ENCODE assay signal across 15 cellular contexts in the genomic region with DNA sequence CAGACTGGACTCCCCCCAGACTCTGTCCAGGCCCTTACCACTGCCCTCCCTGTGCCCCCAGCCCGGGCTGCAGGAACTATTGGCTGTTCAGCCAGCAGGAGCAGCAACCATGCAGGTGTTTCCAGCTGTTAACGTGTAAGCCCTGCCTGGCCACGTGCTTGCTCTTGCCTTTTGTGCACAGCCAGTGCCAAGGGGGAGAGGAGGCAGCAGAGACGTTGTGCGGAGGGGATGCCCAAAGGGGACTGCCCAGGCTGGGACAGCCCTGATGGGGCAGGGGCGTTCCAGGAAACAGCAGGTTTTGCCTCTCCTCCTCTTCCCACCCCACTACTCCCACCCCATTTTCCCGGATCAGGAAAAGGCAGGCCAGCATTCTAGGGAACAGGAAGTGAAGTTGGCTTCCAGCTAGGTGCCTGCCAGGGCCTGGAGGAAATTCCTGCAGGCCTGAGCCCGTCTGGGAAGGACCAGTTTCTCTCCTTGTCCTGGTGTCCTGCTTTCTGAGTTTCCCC. TPM values are rescaled to one million over a fixed set of nuclear protein-coding genes. Genes with fewer than 3 reads are reported as not detected.
DNase-seq lines count a peak whose midpoint lies in the region; ATAC-seq and TF ChIP-seq lines count a peak whose summit lies in the region.
"Had no signal": no experiment of that assay in that cellular context is flagged by ENCODE, and none has a peak within 500 bp of the region (broad histone marks: within the 10 kb centered on the region; RNA-seq: fewer than 3 reads in every experiment).

No MANE protein-coding gene starts in this region.

- H3K27me3 ChIP-seq in left lung = no peaks in the 10 kb centered on the region

- no peak overlapping the region for H3K4me3 Mint-ChIP-seq in IgD-negative memory B cell
- no peak overlapping the region for H3K4me3 Mint-ChIP-seq in central memory CD8-positive, alpha-beta T cell
- peak overlapping the region; percentile 23 for H3K4me3 Mint-ChIP-seq in stimulated activated naive CD8-positive, alpha-beta T cell treated with anti-CD3 and anti-CD28 coated beads, Interleukin-15, Interleukin-2, amounts not matched to agents 100 ng/mL and 50 ng/mL, for 24 hours

- H3K27ac Mint-ChIP-seq in IgD-negative memory B cell = peak overlapping the region in 2 of 3 donors; percentile 4 to 31
- peak overlapping the region; percentile 70 for H3K27ac Mint-ChIP-seq in central memory CD8-positive, alpha-beta T cell (ENCODE audit: low read depth)
- peak overlapping the region; percentile 21 for H3K27ac Mint-ChIP-seq in stimulated activated naive CD8-positive, alpha-beta T cell treated with anti-CD3 and anti-CD28 coated beads, Interleukin-15, Interleukin-2, amounts not matched to agents 100 ng/mL and 50 ng/mL, for 24 hours

- TF ChIP-seq CTCF in left lung (IDR thresholded peaks at IDR 0.05) = no peak
- TF ChIP-seq CTCF in GM10248 (IDR thresholded peaks at IDR 0.05; ENCODE audit: control extremely low read depth, extremely low read depth, low read depth, missing control alignments) = no peak

- POLR2A ChIA-PET in GM10248 (lab: Yijun Ruan, JAX) = interaction anchor here (0.7 kb wide), 1 partner anchor 39 kb away, joined by 9 read pairs; a partner anchor contains a TSS

- ATAC-seq in central memory CD8-positive, alpha-beta T cell (replicated peaks; ENCODE audit: extremely low read depth, poor library complexity, severe bottlenecking) = no peak
- ATAC-seq in left lung (peak; percentile 18), HG03025 (IDR thresholded peaks at IDR 0.05; ENCODE audit: low FRiP score, unreplicated experiment) (no peak), GM18861 (IDR thresholded peaks at IDR 0.05; ENCODE audit: unreplicated experiment) (no peak)

- DNase-seq in central memory CD8-positive, alpha-beta T cell (ENCODE audit: low spot score in 2 of 2) = no peak
- DNase-seq in left lung = no peak
- no peak for DNase-seq in GM10248 (ENCODE audit: extremely low spot score)
- no peak for DNase-seq in COLO668 (lab: John Stamatoyannopoulos, UW; ENCODE audit: unreplicated experiment)
- DNase-seq: activated CD4-positive, alpha-beta T cell treated with anti-CD3 and anti-CD28 coated beads, Interleukin-2, amount 50 U/mL, for 4 hours; DMS53; NCI-H2029 had no signal

- H3K4me1 Mint-ChIP-seq in IgD-negative memory B cell = peaks cover 12 to 24% (median 18%) of the 10 kb centered on the region in 3 donors
- peaks cover 29% of the 10 kb centered on the region for H3K4me1 Mint-ChIP-seq in central memory CD8-positive, alpha-beta T cell
- peaks cover 44% of the 10 kb centered on the region for H3K4me1 Mint-ChIP-seq in stimulated activated naive CD8-positive, alpha-beta T cell treated with anti-CD3 and anti-CD28 coated beads, Interleukin-15, Interleukin-2, amounts not matched to agents 100 ng/mL and 50 ng/mL, for 24 hours (ENCODE audit: low read depth)

- CTCF ChIA-PET in GM10248 (lab: Yijun Ruan, JAX) = interaction anchor here (2.0 kb wide), 1 partner anchor 11 kb away, joined by 5 read pairs; no protein-coding TSS in a partner anchor

- intact Hi-C loops in left lung (cut with DNase I) = no loop called here

- H3K9me3 ChIP-seq in left lung = no peaks in the 10 kb centered on the region

- no peaks in the 10 kb centered on the region for H3K36me3 Mint-ChIP-seq in IgD-negative memory B cell
- peaks cover 38% of the 10 kb centered on the region for H3K36me3 Mint-ChIP-seq in central memory CD8-positive, alpha-beta T cell (ENCODE audit: insufficient read depth)
- H3K36me3 Mint-ChIP-seq in stimulated activated naive CD8-positive, alpha-beta T cell treated with anti-CD3 and anti-CD28 coated beads, Interleukin-15, Interleukin-2, amounts not matched to agents 100 ng/mL and 50 ng/mL, for 24 hours (ENCODE audit: low read depth) = peaks cover 23% of the 10 kb centered on the region

- H3K9me3 Mint-ChIP-seq in IgD-negative memory B cell = no peaks in the 10 kb centered on the region
- no peaks in the 10 kb centered on the region for H3K9me3 Mint-ChIP-seq in central memory CD8-positive, alpha-beta T cell
- no peaks in the 10 kb centered on the region for H3K9me3 Mint-ChIP-seq in stimulated activated naive CD8-positive, alpha-beta T cell treated with anti-CD3 and anti-CD28 coated beads, Interleukin-15, Interleukin-2, amounts not matched to agents 100 ng/mL and 50 ng/mL, for 24 hours

- H3K4me3 ChIP-seq in left lung = no peak overlapping the region

- H3K27me3 Mint-ChIP-seq in IgD-negative memory B cell = no peaks in the 10 kb centered on the region
- no peaks in the 10 kb centered on the region for H3K27me3 Mint-ChIP-seq in central memory CD8-positive, alpha-beta T cell
- H3K27me3 Mint-ChIP-seq in stimulated activated naive CD8-positive, alpha-beta T cell treated with anti-CD3 and anti-CD28 coated beads, Interleukin-15, Interleukin-2, amounts not matched to agents 100 ng/mL and 50 ng/mL, for 24 hours = no peaks in the 10 kb centered on the region

- H3K27ac ChIP-seq in left lung = peak overlapping the region; percentile 3 to 71

- H3K4me1 ChIP-seq in left lung = peaks cover 19 to 85% of the 10 kb centered on the region in 2 donors

- peaks cover 0 to 75% of the 10 kb centered on the region in 2 donors for H3K36me3 ChIP-seq in left lung

RNA-seq across cellular contexts. Expression of a gene that starts 38.9 kb away (rescaled TPM):
- polyA plus RNA-seq in IgD-negative memory B cell = 44.5 TPM
- 100 to 1,000 TPM; 163 to 172 TPM for total RNA-seq in left lung

RNA-seq across cellular contexts. Expression of a gene that starts 55.2 kb away (rescaled TPM):
- polyA plus RNA-seq in IgD-negative memory B cell = 1,385 TPM
- total RNA-seq in left lung = 1,000 to 10,000 TPM; 1,144 to 1,160 TPM

RNA-seq across cellular contexts. Expression of a gene that starts 58.5 kb away (rescaled TPM):
- not detected for polyA plus RNA-seq in IgD-negative memory B cell
- total RNA-seq in left lung = not detected
- total RNA-seq: glomerular endothelial cell, HT1080, myocyte, SK-MEL-5 had no signal

Comparison
In these comparisons a context has a peak if more than half of its experiments do, and no peak if none do; other contexts are left out.
1. H3K27ac Mint-ChIP-seq: peak in every context shown above with its lines; median percentile 70 in central memory CD8-positive, alpha-beta T cell; 21 in stimulated activated naive CD8-positive, alpha-beta T cell treated with anti-CD3 and anti-CD28 coated beads, Interleukin-15, Interleukin-2, amounts not matched to agents 100 ng/mL and 50 ng/mL, for 24 hours; 18 in IgD-negative memory B cell.